Comparison of ENCODE assay signal across 18 cellular contexts in the genomic region with DNA sequence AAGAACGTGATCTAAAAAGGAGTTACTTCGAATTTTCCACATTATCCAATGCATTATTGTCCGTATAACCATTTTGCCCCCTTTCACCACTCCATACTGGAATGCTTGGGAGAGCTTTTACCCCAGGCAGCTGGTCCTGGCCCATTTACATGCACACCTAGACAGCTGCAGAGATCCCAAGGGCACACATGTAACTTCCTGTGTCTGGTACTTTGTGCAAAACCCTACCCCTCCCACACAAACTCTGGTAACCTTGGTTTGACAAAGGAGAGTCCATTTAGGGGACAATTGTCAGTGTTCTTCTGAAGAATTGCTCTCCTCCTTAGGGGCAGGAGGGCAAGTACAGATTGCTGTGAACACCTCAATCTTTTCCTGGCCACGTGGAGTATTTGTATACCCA. TPM values are rescaled to one million over a fixed set of nuclear protein-coding genes. Genes with fewer than 3 reads are reported as not detected.
DNase-seq lines count a peak whose midpoint lies in the region; ATAC-seq and TF ChIP-seq lines count a peak whose summit lies in the region.
"Had no signal": no experiment of that assay in that cellular context is flagged by ENCODE, and none has a peak within 500 bp of the region (broad histone marks: within the 10 kb centered on the region; RNA-seq: fewer than 3 reads in every experiment).

No MANE protein-coding gene starts in this region.

- no peaks in the 10 kb centered on the region for H3K27me3 Mint-ChIP-seq in stimulated activated naive CD8-positive, alpha-beta T cell treated with anti-CD3 and anti-CD28 coated beads, Interleukin-15, amount 100 ng/mL, for 72 hours
- H3K27me3 Mint-ChIP-seq in activated B cell treated with CpG ODN at 0.5 μM for 24 hours: no peaks in the 10 kb centered on the region
- H3K27me3 Mint-ChIP-seq: CD8-positive, alpha-beta memory T cell had no signal

- H3K27ac Mint-ChIP-seq in stimulated activated naive CD8-positive, alpha-beta T cell treated with anti-CD3 and anti-CD28 coated beads, Interleukin-15, amount 100 ng/mL, for 72 hours: no peak overlapping the region
- H3K27ac Mint-ChIP-seq in activated B cell treated with CpG ODN at 0.5 μM for 24 hours: no peak overlapping the region
- H3K27ac Mint-ChIP-seq: T-helper 1 cell treated with Interleukin-12 subunit alpha and Interleukin-12 subunit beta and Interleukin-4 antibody, amounts not matched to agents 30 μg/mL and 1 μg/mL, for 36 hours had no signal

- intact Hi-C loops in activated B cell treated with CpG ODN at 0.5 μM for 24 hours (cut with micrococcal nuclease): no loop called here

- peak; percentile 35 for ATAC-seq in stimulated activated naive CD8-positive, alpha-beta T cell treated with anti-CD3 and anti-CD28 coated beads, Interleukin-15, amount 100 ng/mL, for 72 hours
- ATAC-seq in stimulated activated naive CD8-positive, alpha-beta T cell treated with anti-CD3 and anti-CD28 coated beads, Interleukin-15, Interleukin-2, amounts not matched to agents 100 U/mL and 50 U/mL, for 24 hours: no peak
- ATAC-seq in HG03432 (IDR thresholded peaks at IDR 0.05; ENCODE audit: unreplicated experiment) (peak; percentile 56), activated B cell treated with CpG ODN at 0.5 μM for 24 hours (ENCODE audit: low read depth) (peak; percentile 47), GM21526 (IDR thresholded peaks at IDR 0.05; ENCODE audit: low FRiP score, unreplicated experiment) (no peak), GM18511 (IDR thresholded peaks at IDR 0.05; ENCODE audit: unreplicated experiment) (no peak), HG03378 (IDR thresholded peaks at IDR 0.05; ENCODE audit: unreplicated experiment) (no peak)
- ATAC-seq: A549, HCT116 had no signal

- DNase-seq in stimulated activated naive CD8-positive, alpha-beta T cell treated with anti-CD3 and anti-CD28 coated beads, Interleukin-15, amount 100 ng/mL, for 72 hours: no peak
- DNase-seq in stimulated activated naive CD8-positive, alpha-beta T cell treated with anti-CD3 and anti-CD28 coated beads, Interleukin-15, Interleukin-2, amounts not matched to agents 100 U/mL and 50 U/mL, for 24 hours: no peak
- DNase-seq in activated B cell treated with CpG ODN at 0.5 μM for 24 hours: no peak
- DNase-seq: C1 segment of cervical spinal cord; CD8-positive, alpha-beta memory T cell; GDM1; NCI-H1105 treated with DMSO at 0.1 percent for 48 hours; NCI-H187; NCI-H2107; NCI-H226; NCI-H524 had no signal

- H3K4me3 Mint-ChIP-seq in stimulated activated naive CD8-positive, alpha-beta T cell treated with anti-CD3 and anti-CD28 coated beads, Interleukin-15, amount 100 ng/mL, for 72 hours: no peak overlapping the region
- no peak overlapping the region for H3K4me3 Mint-ChIP-seq in activated B cell treated with CpG ODN at 0.5 μM for 24 hours
- H3K4me3 Mint-ChIP-seq: CD8-positive, alpha-beta memory T cell; T-helper 1 cell treated with Interleukin-12 subunit alpha and Interleukin-12 subunit beta and Interleukin-4 antibody, amounts not matched to agents 30 μg/mL and 1 μg/mL, for 36 hours had no signal

- CTCF ChIA-PET in activated B cell treated with CpG ODN at 0.5 μM for 24 hours (lab: Charles Lee): no interaction called here

- no peak for TF ChIP-seq CTCF in activated B cell treated with CpG ODN at 0.5 μM for 24 hours (IDR thresholded peaks at IDR 0.05)

- peaks cover 0 to 5% of the 10 kb centered on the region in 2 donors for H3K9me3 Mint-ChIP-seq in stimulated activated naive CD8-positive, alpha-beta T cell treated with anti-CD3 and anti-CD28 coated beads, Interleukin-15, amount 100 ng/mL, for 72 hours
- no peaks in the 10 kb centered on the region for H3K9me3 Mint-ChIP-seq in activated B cell treated with CpG ODN at 0.5 μM for 24 hours
- H3K9me3 Mint-ChIP-seq: CD8-positive, alpha-beta memory T cell; T-helper 1 cell treated with Interleukin-12 subunit alpha and Interleukin-12 subunit beta and Interleukin-4 antibody, amounts not matched to agents 30 μg/mL and 1 μg/mL, for 36 hours had no signal

- POLR2A ChIA-PET in activated B cell treated with CpG ODN at 0.5 μM for 24 hours (lab: Charles Lee): no interaction called here

- no peaks in the 10 kb centered on the region for H3K36me3 Mint-ChIP-seq in activated B cell treated with CpG ODN at 0.5 μM for 24 hours (ENCODE audit: low read depth)
- H3K36me3 Mint-ChIP-seq: CD8-positive, alpha-beta memory T cell had no signal

- H3K4me1 Mint-ChIP-seq in stimulated activated naive CD8-positive, alpha-beta T cell treated with anti-CD3 and anti-CD28 coated beads, Interleukin-15, amount 100 ng/mL, for 72 hours: peaks cover 27% of the 10 kb centered on the region
- peaks cover 17% of the 10 kb centered on the region for H3K4me1 Mint-ChIP-seq in activated B cell treated with CpG ODN at 0.5 μM for 24 hours

RNA-seq across cellular contexts. Expression of gene SORL1, which starts 57.3 kb away (rescaled TPM):
- total RNA-seq in activated B cell treated with CpG ODN at 0.5 μM for 24 hours: 159 and 180 TPM in 2 replicates

Comparison
In these comparisons a context has a peak if more than half of its experiments do, and no peak if none do; other contexts are left out.
1. ATAC-seq: peak in stimulated activated naive CD8-positive, alpha-beta T cell treated with anti-CD3 and anti-CD28 coated beads, Interleukin-15, amount 100 ng/mL, for 72 hours (single experiment), HG03432 (single experiment) and activated B cell treated with CpG ODN at 0.5 μM for 24 hours (single experiment); none in stimulated activated naive CD8-positive, alpha-beta T cell treated with anti-CD3 and anti-CD28 coated beads, Interleukin-15, Interleukin-2, amounts not matched to agents 100 U/mL and 50 U/mL, for 24 hours (single experiment), GM21526 (single experiment), GM18511 (single experiment) and HG03378 (single experiment).